Comparison of ENCODE assay signal across 12 cellular contexts in the genomic region with DNA sequence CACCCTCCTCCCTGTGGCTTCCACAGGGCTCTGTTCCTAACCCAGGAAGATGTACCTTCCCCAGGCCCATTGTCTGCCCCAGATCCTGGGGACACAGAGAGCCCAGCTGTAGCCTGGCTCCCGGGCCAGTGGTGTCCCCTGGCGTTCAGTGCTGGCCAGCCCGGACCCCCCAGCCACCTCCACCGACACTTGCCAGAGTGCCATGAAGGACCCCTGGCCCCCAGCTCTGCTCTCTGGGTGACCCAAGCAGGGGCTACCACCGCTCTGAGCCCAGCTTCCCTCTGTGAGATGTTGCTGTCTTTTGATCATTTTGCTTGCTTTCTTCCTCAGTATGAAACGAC. TPM values are rescaled to one million over a fixed set of nuclear protein-coding genes. Genes with fewer than 3 reads are reported as not detected.
DNase-seq lines count a peak whose midpoint lies in the region; ATAC-seq and TF ChIP-seq lines count a peak whose summit lies in the region.
"Had no signal": no experiment of that assay in that cellular context is flagged by ENCODE, and none has a peak within 500 bp of the region (broad histone marks: within the 10 kb centered on the region; RNA-seq: fewer than 3 reads in every experiment).

No MANE protein-coding gene starts in this region.

- H3K27me3 ChIP-seq in esophagus squamous epithelium: no peaks in the 10 kb centered on the region
- no peaks in the 10 kb centered on the region for H3K27me3 ChIP-seq in subcutaneous abdominal adipose tissue (ENCODE audit: control insufficient read depth in 5 of 5, insufficient read depth in 4 of 5, low read length in 5 of 5)
- H3K27me3 ChIP-seq: pancreas had no signal

- no peaks in the 10 kb centered on the region for H3K9me3 Mint-ChIP-seq in activated T-cell treated with anti-CD3 and anti-CD28 coated beads, Interleukin-2, amount 50 U/mL, for 24 hours
- H3K9me3 Mint-ChIP-seq in activated B cell treated with CpG ODN at 0.5 μM for 24 hours: no peaks in the 10 kb centered on the region

- peak overlapping the region; percentile 0 to 71 (median 39) for H3K27ac ChIP-seq in esophagus squamous epithelium
- H3K27ac ChIP-seq in subcutaneous abdominal adipose tissue (ENCODE audit: low read depth, low read length): peak overlapping the region; percentile 95
- H3K27ac ChIP-seq: pancreas had no signal

- no peaks in the 10 kb centered on the region for H3K27me3 Mint-ChIP-seq in activated T-cell treated with anti-CD3 and anti-CD28 coated beads, Interleukin-2, amount 50 U/mL, for 24 hours
- no peaks in the 10 kb centered on the region for H3K27me3 Mint-ChIP-seq in activated B cell treated with CpG ODN at 0.5 μM for 24 hours

- peaks cover 0 to 14% (median 0%) of the 10 kb centered on the region in 3 donors for H3K36me3 ChIP-seq in esophagus squamous epithelium
- H3K36me3 ChIP-seq in subcutaneous abdominal adipose tissue (ENCODE audit: control insufficient read depth in 5 of 5, insufficient read depth in 5 of 5, low read length in 5 of 5): peaks cover 0 to 26% (median 11%) of the 10 kb centered on the region in 5 donors
- H3K36me3 ChIP-seq: pancreas had no signal

- no peak overlapping the region for H3K4me3 Mint-ChIP-seq in activated T-cell treated with anti-CD3 and anti-CD28 coated beads, Interleukin-2, amount 50 U/mL, for 24 hours
- peak overlapping the region; percentile 35 for H3K4me3 Mint-ChIP-seq in activated B cell treated with CpG ODN at 0.5 μM for 24 hours

- TF ChIP-seq CTCF in activated B cell treated with CpG ODN at 0.5 μM for 24 hours (IDR thresholded peaks at IDR 0.05): no peak
- TF ChIP-seq CTCF in esophagus squamous epithelium (IDR thresholded peaks at IDR 0.05): no peak

- WGBS in esophagus squamous epithelium, 2 donors: 13 to 39% methylated on average over 2 of the region's 6 CpGs

- intact Hi-C loops in activated B cell treated with CpG ODN at 0.5 μM for 24 hours (cut with micrococcal nuclease): no loop called here
- intact Hi-C loops in esophagus squamous epithelium (cut with DNase I): no loop called here

- peak overlapping the region in 2 of 5 donors; percentile 15 to 19 for H3K9ac ChIP-seq in subcutaneous abdominal adipose tissue (ENCODE audit: low read length in 5 of 5)

- H3K4me1 ChIP-seq in esophagus squamous epithelium: peaks cover 44 to 100% (median 89%) of the 10 kb centered on the region in 3 donors
- peaks cover 26 to 100% (median 100%) of the 10 kb centered on the region in 5 donors for H3K4me1 ChIP-seq in subcutaneous abdominal adipose tissue (ENCODE audit: control insufficient read depth in 5 of 5, insufficient read depth in 5 of 5, low read length in 5 of 5)

- H3K36me3 Mint-ChIP-seq in activated T-cell treated with anti-CD3 and anti-CD28 coated beads, Interleukin-2, amount 50 U/mL, for 24 hours (ENCODE audit: low read depth): peaks cover 43% of the 10 kb centered on the region
- H3K36me3 Mint-ChIP-seq in activated B cell treated with CpG ODN at 0.5 μM for 24 hours (ENCODE audit: low read depth): peaks cover 6% of the 10 kb centered on the region

- CTCF ChIA-PET in activated B cell treated with CpG ODN at 0.5 μM for 24 hours (lab: Charles Lee): no interaction called here

- no peaks in the 10 kb centered on the region for H3K9me3 ChIP-seq in esophagus squamous epithelium
- no peaks in the 10 kb centered on the region for H3K9me3 ChIP-seq in subcutaneous abdominal adipose tissue (ENCODE audit: control insufficient read depth in 5 of 5, low read length in 5 of 5)
- H3K9me3 ChIP-seq: pancreas had no signal

- no peak for DNase-seq in activated T-cell treated with anti-CD3 and anti-CD28 coated beads, Interleukin-2, amount 50 U/mL, for 24 hours
- DNase-seq in activated T-cell treated with anti-CD3 and anti-CD28 coated beads for 4 hours (no peak), activated B cell treated with CpG ODN at 0.5 μM for 24 hours (no peak), esophagus squamous epithelium (lab: John Stamatoyannopoulos, UW) (no peak), NCI-H2081 (lab: John Stamatoyannopoulos, UW) (no peak), RPMI8226 (no peak), ureter (ENCODE audit: low spot score) (no peak)
- DNase-seq: NCI-H2171; pancreas; stimulated activated CD4-positive, alpha-beta T cell treated with anti-CD3 and anti-CD28 coated beads, Interleukin-4, amount 100 ng/mL, for 4 hours had no signal

- POLR2A ChIA-PET in activated B cell treated with CpG ODN at 0.5 μM for 24 hours (lab: Charles Lee): interaction anchor here (1.7 kb wide), 1 partner anchor 38 kb away, joined by 11 read pairs; no protein-coding TSS in a partner anchor

- TF ChIP-seq POLR2A in esophagus squamous epithelium (IDR thresholded peaks at IDR 0.05): no peak

- peaks cover 45% of the 10 kb centered on the region for H3K4me1 Mint-ChIP-seq in activated T-cell treated with anti-CD3 and anti-CD28 coated beads, Interleukin-2, amount 50 U/mL, for 24 hours (ENCODE audit: low read depth)
- peaks cover 40% of the 10 kb centered on the region for H3K4me1 Mint-ChIP-seq in activated B cell treated with CpG ODN at 0.5 μM for 24 hours

- ATAC-seq in activated B cell treated with CpG ODN at 0.5 μM for 24 hours (ENCODE audit: low read depth): no peak
- ATAC-seq: K562, pancreas had no signal

- peak overlapping the region; percentile 90 for H3K27ac Mint-ChIP-seq in activated T-cell treated with anti-CD3 and anti-CD28 coated beads, Interleukin-2, amount 50 U/mL, for 24 hours
- peak overlapping the region; percentile 63 for H3K27ac Mint-ChIP-seq in activated B cell treated with CpG ODN at 0.5 μM for 24 hours

- H3K4me3 ChIP-seq in esophagus squamous epithelium (peak overlapping the region in 1 of 4 donors; percentile 31), subcutaneous abdominal adipose tissue (ENCODE audit: low read depth in 1 of 5, low read length in 5 of 5) (peak overlapping the region in 2 of 5 donors; percentile 2 to 22)
- H3K4me3 ChIP-seq: K562, pancreas had no signal

RNA-seq across cellular contexts. Expression of a gene that starts 6.2 kb away (rescaled TPM):
- 38.6 and 47.2 TPM in 2 replicates for total RNA-seq in activated B cell treated with CpG ODN at 0.5 μM for 24 hours
- total RNA-seq in esophagus squamous epithelium: 10 to 100 TPM; 36.7 to 43.6 (median 37.8) TPM
- total RNA-seq in ureter: 81.6 TPM

RNA-seq across cellular contexts. Expression of a gene that starts 28.4 kb away (rescaled TPM):
- total RNA-seq in activated B cell treated with CpG ODN at 0.5 μM for 24 hours (0.18 and 0.39 TPM in 2 replicates), esophagus squamous epithelium (10 to 100 TPM in 2 of 4 donors, 1 to 10 TPM in 2; 3.4 to 11.4 (median 8.4) TPM), ureter (11.0 TPM)

RNA-seq across cellular contexts. Expression of a gene that starts 57.3 kb away (rescaled TPM):
- 47.9 and 51.2 TPM in 2 replicates for total RNA-seq in activated B cell treated with CpG ODN at 0.5 μM for 24 hours
- total RNA-seq in esophagus squamous epithelium: 100 to 1,000 TPM; 149 to 282 (median 201) TPM
- total RNA-seq in ureter: 56.5 TPM
